ENCODE assay signal across 20 cellular contexts in genomic region chrX:31743004-31743403, GRCh38.
DNase-seq lines count a peak whose midpoint lies in the region; ATAC-seq and TF ChIP-seq lines count a peak whose summit lies in the region.
"Had no signal": no experiment of that assay in that cellular context is flagged by ENCODE, and none has a peak within 500 bp of the region (broad histone marks: within the 10 kb centered on the region; RNA-seq: fewer than 3 reads in every experiment).

No MANE protein-coding gene starts in this region.

- peak; percentile 75 for ATAC-seq in GM18867 (IDR thresholded peaks at IDR 0.05; ENCODE audit: unreplicated experiment)
- no peak for ATAC-seq in SK-N-SH treated with all-trans-retinoic acid at 6 μM for 48 hours
- ATAC-seq: HCT116 had no signal

- no peaks in the 10 kb centered on the region for H3K36me3 Mint-ChIP-seq in T-helper 2 cell treated with Interferon-gamma antibody and Interleukin-4, amounts not matched to agents 5 μg/mL and 100 μg/mL, for 36 hours (ENCODE audit: low read depth)
- H3K36me3 Mint-ChIP-seq: CD14-positive monocyte; CD8-positive, alpha-beta memory T cell had no signal

- WGBS in ovary, 3 donors: 86 to 92% (median 91%) methylated on average over 4 of the region's 4 CpGs

- H3K4me2 ChIP-seq in MM.1S (ENCODE audit: low read depth, low read length): no peak overlapping the region
- H3K4me2 ChIP-seq: BLaER1 treated with 17β-estradiol and CSF1 and Interleukin-3, amounts not matched to agents 10 nM and 100 nM had no signal

- no peak overlapping the region for H3K9ac ChIP-seq in MM.1S (ENCODE audit: low read length)
- H3K9ac ChIP-seq: BLaER1 treated with 17β-estradiol and CSF1 and Interleukin-3, amounts not matched to agents 10 nM and 100 nM had no signal

- H3K27ac Mint-ChIP-seq in T-helper 2 cell treated with Interferon-gamma antibody and Interleukin-4, amounts not matched to agents 5 μg/mL and 100 μg/mL, for 36 hours: no peak overlapping the region
- H3K27ac Mint-ChIP-seq: CD14-positive monocyte; CD4-positive, alpha-beta T cell; CD8-positive, alpha-beta memory T cell; H9 had no signal

- DNase-seq in MM.1S (peak; percentile 70), astrocyte of the hippocampus (ENCODE audit: low read depth, low spot score) (peak; percentile 1), H4 (ENCODE audit: low spot score) (no peak), ovary (no peak)
- DNase-seq in T-helper 2 cell treated with Interferon-gamma antibody and Interleukin-4, amounts not matched to agents 5 μg/mL and 100 μg/mL, for 36 hours (ENCODE audit: low spot score): no peak
- DNase-seq: AML-193; BE2C; CD4-positive, alpha-beta T cell; CD8-positive, alpha-beta memory T cell; DMS 273 treated with DMSO at 0.1 percent for 48 hours; DMS53; DMS79 treated with DMSO at 0.1 percent for 48 hours; GF-D8; GOT3; H9 had no signal

- no peaks in the 10 kb centered on the region for H3K4me1 Mint-ChIP-seq in T-helper 2 cell treated with Interferon-gamma antibody and Interleukin-4, amounts not matched to agents 5 μg/mL and 100 μg/mL, for 36 hours (ENCODE audit: low read depth)
- H3K4me1 Mint-ChIP-seq: CD14-positive monocyte; CD8-positive, alpha-beta memory T cell had no signal

- intact Hi-C loops in ovary (cut with DNase I): no loop called here

- TF ChIP-seq CTCF in MM.1S (IDR thresholded peaks at IDR 0.05; ENCODE audit: low read length) (no peak), ovary (IDR thresholded peaks at IDR 0.05) (no peak)

- TF ChIP-seq EP300 in ovary (IDR thresholded peaks at IDR 0.05): no peak

- H3K9me2 ChIP-seq in MM.1S (replicated peaks; ENCODE audit: insufficient read depth, low read length): no peaks in the 10 kb centered on the region

- no peak for TF ChIP-seq POLR2A in ovary (IDR thresholded peaks at IDR 0.05)

- H3K4me1 ChIP-seq in MM.1S (ENCODE audit: low read length) (peaks cover 3% of the 10 kb centered on the region; the same call in 1 of the 2 replicates), ovary (ENCODE audit: insufficient read depth) (no peaks in the 10 kb centered on the region)
- H3K4me1 ChIP-seq: BE2C; BLaER1 treated with 17β-estradiol and CSF1 and Interleukin-3, amounts not matched to agents 10 nM and 100 nM had no signal

- no peaks in the 10 kb centered on the region for H3K36me3 ChIP-seq in MM.1S (replicated peaks; ENCODE audit: insufficient read depth, low read length)
- no peaks in the 10 kb centered on the region for H3K36me3 ChIP-seq in ovary
- H3K36me3 ChIP-seq: BE2C; BLaER1 treated with 17β-estradiol and CSF1 and Interleukin-3, amounts not matched to agents 10 nM and 100 nM had no signal

- H3K9me3 Mint-ChIP-seq in T-helper 2 cell treated with Interferon-gamma antibody and Interleukin-4, amounts not matched to agents 5 μg/mL and 100 μg/mL, for 36 hours: peaks cover 5% of the 10 kb centered on the region

- no peak overlapping the region for H3K4me3 Mint-ChIP-seq in T-helper 2 cell treated with Interferon-gamma antibody and Interleukin-4, amounts not matched to agents 5 μg/mL and 100 μg/mL, for 36 hours
- H3K4me3 Mint-ChIP-seq: CD14-positive monocyte; CD4-positive, alpha-beta T cell; CD8-positive, alpha-beta memory T cell; H9 had no signal

- H3K27me3 ChIP-seq in MM.1S (replicated peaks; ENCODE audit: insufficient read depth, low read length): no peaks in the 10 kb centered on the region
- no peaks in the 10 kb centered on the region for H3K27me3 ChIP-seq in ovary
- H3K27me3 ChIP-seq: BE2C had no signal

- no peaks in the 10 kb centered on the region for H3K27me3 Mint-ChIP-seq in T-helper 2 cell treated with Interferon-gamma antibody and Interleukin-4, amounts not matched to agents 5 μg/mL and 100 μg/mL, for 36 hours (ENCODE audit: low read depth)
- H3K27me3 Mint-ChIP-seq: CD4-positive, alpha-beta T cell; CD8-positive, alpha-beta memory T cell had no signal

- H3K4me3 ChIP-seq in MM.1S (ENCODE audit: low read length) (no peak overlapping the region), ovary (no peak overlapping the region)
- H3K4me3 ChIP-seq: BLaER1 treated with 17β-estradiol and CSF1 and Interleukin-3, amounts not matched to agents 10 nM and 100 nM had no signal

- H3K27ac ChIP-seq in MM.1S (ENCODE audit: low read length) (peak overlapping the region; percentile 31; the same call in 1 of the 2 replicates), ovary (no peak overlapping the region)
- H3K27ac ChIP-seq: BLaER1 treated with 17β-estradiol and CSF1 and Interleukin-3, amounts not matched to agents 10 nM and 100 nM had no signal

- H3F3A ChIP-seq in MM.1S (ENCODE audit: insufficient read depth, low read length): no peaks in the 10 kb centered on the region

- H3K79me2 ChIP-seq in MM.1S (ENCODE audit: low read length): no peaks in the 10 kb centered on the region

- H3K9me3 ChIP-seq in MM.1S (replicated peaks; ENCODE audit: insufficient read depth, low read length) (no peaks in the 10 kb centered on the region), ovary (no peaks in the 10 kb centered on the region)
- H3K9me3 ChIP-seq: BE2C had no signal

- H2AFZ ChIP-seq in MM.1S (ENCODE audit: low read length): no peak overlapping the region

- H4K20me1 ChIP-seq in MM.1S (ENCODE audit: insufficient read depth, low read length): no peaks in the 10 kb centered on the region
- H4K20me1 ChIP-seq: BLaER1 treated with 17β-estradiol and CSF1 and Interleukin-3, amounts not matched to agents 10 nM and 100 nM had no signal

TF ChIP-seq in SK-N-SH treated with all-trans-retinoic acid at 6 μM for 48 hours, 23 proteins besides CTCF, POLR2A, EP300 and RAD21:
- TF ChIP-seq CSDC2 (CRISPR knock-in tag; IDR thresholded peaks at IDR 0.05) (no peak), BACH2 (CRISPR knock-in tag; IDR thresholded peaks at IDR 0.05; ENCODE audit: borderline replicate concordance) (no peak), ZFP30 (CRISPR knock-in tag; IDR thresholded peaks at IDR 0.05) (no peak), POU6F1 (CRISPR knock-in tag; IDR thresholded peaks at IDR 0.05; ENCODE audit: borderline replicate concordance, low read depth) (no peak), ZC3H10 (CRISPR knock-in tag; IDR thresholded peaks at IDR 0.05) (no peak), SNAI2 (CRISPR knock-in tag; IDR thresholded peaks at IDR 0.05) (no peak), ZNF8 (CRISPR knock-in tag; IDR thresholded peaks at IDR 0.05) (no peak), PATZ1 (CRISPR knock-in tag; IDR thresholded peaks at IDR 0.05; ENCODE audit: borderline replicate concordance) (no peak), ARNTL (CRISPR knock-in tag; IDR thresholded peaks at IDR 0.05; ENCODE audit: borderline replicate concordance, low read depth) (no peak), ZNF565 (CRISPR knock-in tag; conservative IDR thresholded peaks at IDR 0.05; ENCODE audit: low read depth) (no peak), ESRRG (CRISPR knock-in tag; IDR thresholded peaks at IDR 0.05) (no peak)
- TF ChIP-seq, protein P1, sequence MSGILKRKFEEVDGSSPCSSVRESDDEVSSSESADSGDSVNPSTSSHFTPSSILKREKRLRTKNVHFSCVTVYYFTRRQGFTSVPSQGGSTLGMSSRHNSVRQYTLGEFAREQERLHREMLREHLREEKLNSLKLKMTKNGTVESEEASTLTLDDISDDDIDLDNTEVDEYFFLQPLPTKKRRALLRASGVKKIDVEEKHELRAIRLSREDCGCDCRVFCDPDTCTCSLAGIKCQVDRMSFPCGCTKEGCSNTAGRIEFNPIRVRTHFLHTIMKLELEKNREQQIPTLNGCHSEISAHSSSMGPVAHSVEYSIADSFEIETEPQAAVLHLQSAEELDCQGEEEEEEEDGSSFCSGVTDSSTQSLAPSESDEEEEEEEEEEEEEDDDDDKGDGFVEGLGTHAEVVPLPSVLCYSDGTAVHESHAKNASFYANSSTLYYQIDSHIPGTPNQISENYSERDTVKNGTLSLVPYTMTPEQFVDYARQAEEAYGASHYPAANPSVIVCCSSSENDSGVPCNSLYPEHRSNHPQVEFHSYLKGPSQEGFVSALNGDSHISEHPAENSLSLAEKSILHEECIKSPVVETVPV (CRISPR knock-in tag; IDR thresholded peaks at IDR 0.05): no peak
TF ChIP-seq in SK-N-SH treated with all-trans-retinoic acid at 6 μM for 48 hours: peak in this region for 0.

Comparison
In these comparisons a context has a peak if more than half of its experiments do, and no peak if none do; other contexts are left out.
1. DNase-seq: peak in MM.1S (single experiment) and astrocyte of the hippocampus (single experiment); none in H4 (single experiment), T-helper 2 cell treated with Interferon-gamma antibody and Interleukin-4, amounts not matched to agents 5 μg/mL and 100 μg/mL, for 36 hours (single experiment) and ovary (0 of 5).